1 cellular context compared by ENCODE assay signal in the genomic region with DNA sequence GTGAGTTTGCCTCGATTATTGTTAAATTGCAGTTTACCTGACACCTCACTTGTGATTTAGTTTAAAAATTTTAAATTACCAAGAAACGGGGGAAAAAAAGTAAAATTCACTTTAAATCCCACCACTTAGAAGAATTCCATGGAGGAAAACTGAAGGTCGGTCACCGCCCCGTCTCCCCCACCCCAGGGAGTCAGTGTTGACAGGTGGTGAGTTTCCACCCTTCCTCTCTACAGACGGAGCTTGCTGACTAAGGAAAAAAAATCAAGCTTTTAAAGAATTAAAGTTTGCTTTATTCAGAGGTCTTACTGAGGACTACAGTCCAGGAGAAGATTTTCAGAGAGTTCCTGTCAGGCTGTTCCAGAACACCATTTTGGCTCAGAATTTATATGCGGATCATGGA.
TF ChIP-seq lines count a peak whose summit lies in the region.

No MANE protein-coding gene starts in this region.

TF ChIP-seq in H1, 55 proteins besides CTCF, POLR2A, EP300 and RAD21 (continued from another document):
- no peak for TF ChIP-seq CEBPB (IDR thresholded peaks at IDR 0.05; ENCODE audit: low read depth, low read length)
- no peak for TF ChIP-seq YY1 (IDR thresholded peaks at IDR 0.05; ENCODE audit: low read depth, low read length)
- TF ChIP-seq SUZ12 (IDR thresholded peaks at IDR 0.05; ENCODE audit: low read length), result no peak
- no peak for TF ChIP-seq HDAC6 (IDR thresholded peaks at IDR 0.05; ENCODE audit: low read depth, low read length)
- no peak for TF ChIP-seq ASH2L (IDR thresholded peaks at IDR 0.05; ENCODE audit: low read length)
